ENCODE assay signal across 8 cellular contexts in genomic region chr10:30027057-30028005, GRCh38. TPM values are rescaled to one million over a fixed set of nuclear protein-coding genes. Genes with fewer than 3 reads are reported as not detected.
DNase-seq lines count a peak whose midpoint lies in the region; ATAC-seq and TF ChIP-seq lines count a peak whose summit lies in the region.

No MANE protein-coding gene starts in this region.

- H3K4me3 ChIP-seq in BLaER1 (peak overlapping the region; percentile 61), adrenal gland (no peak overlapping the region)

- no peaks in the 10 kb centered on the region for H3K9me3 Mint-ChIP-seq in T-helper 2 cell treated with Interferon-gamma antibody and Interleukin-4, amounts not matched to agents 5 μg/mL and 100 μg/mL, for 36 hours
- no peaks in the 10 kb centered on the region for H3K9me3 Mint-ChIP-seq in stimulated activated memory B cell treated with anti-CD40 and anti-IgM and Interleukin-4, amounts not matched to agents 10 μg/mL and 1 μg/mL and 100 μg/mL, for 72 hours

- peak; percentile 95 for DNase-seq in T-helper 2 cell treated with Interferon-gamma antibody and Interleukin-4, amounts not matched to agents 5 μg/mL and 100 μg/mL, for 36 hours (ENCODE audit: low spot score)
- peak; percentile 28 to 78 (median 48) for DNase-seq in adrenal gland
- DNase-seq in lung microvascular endothelial cell (ENCODE audit: low read depth in 2 of 2): peak; percentile 46 to 91
- no peak for DNase-seq in midbrain (lab: John Stamatoyannopoulos, UW)

- H3K27ac Mint-ChIP-seq in T-helper 2 cell treated with Interferon-gamma antibody and Interleukin-4, amounts not matched to agents 5 μg/mL and 100 μg/mL, for 36 hours: peak overlapping the region; percentile 87
- H3K27ac Mint-ChIP-seq in stimulated activated memory B cell treated with anti-CD40 and anti-IgM and Interleukin-4, amounts not matched to agents 10 μg/mL and 1 μg/mL and 100 μg/mL, for 72 hours: peak overlapping the region; percentile 59

- peaks cover 75% of the 10 kb centered on the region for H3K4me1 ChIP-seq in BLaER1
- H3K4me1 ChIP-seq in adrenal gland (replicated peaks in 1 of 2): peaks cover 14 to 30% of the 10 kb centered on the region in 2 donors

- H3K4me1 Mint-ChIP-seq in T-helper 2 cell treated with Interferon-gamma antibody and Interleukin-4, amounts not matched to agents 5 μg/mL and 100 μg/mL, for 36 hours (ENCODE audit: low read depth): peaks cover 61% of the 10 kb centered on the region
- peaks cover 22% of the 10 kb centered on the region for H3K4me1 Mint-ChIP-seq in stimulated activated memory B cell treated with anti-CD40 and anti-IgM and Interleukin-4, amounts not matched to agents 10 μg/mL and 1 μg/mL and 100 μg/mL, for 72 hours

- 48 to 70% (median 57%) methylated on average over 35 to 42 of the region's 42 CpGs for WGBS in adrenal gland, 4 donors

- peaks cover 2% of the 10 kb centered on the region for H3K27me3 Mint-ChIP-seq in T-helper 2 cell treated with Interferon-gamma antibody and Interleukin-4, amounts not matched to agents 5 μg/mL and 100 μg/mL, for 36 hours (ENCODE audit: low read depth)
- H3K27me3 Mint-ChIP-seq in stimulated activated memory B cell treated with anti-CD40 and anti-IgM and Interleukin-4, amounts not matched to agents 10 μg/mL and 1 μg/mL and 100 μg/mL, for 72 hours: peaks cover 20% of the 10 kb centered on the region

- ATAC-seq in GM19043 (IDR thresholded peaks at IDR 0.05; ENCODE audit: low read depth, unreplicated experiment) (peak; percentile 92), HG03354 (IDR thresholded peaks at IDR 0.05; ENCODE audit: poor library complexity, severe bottlenecking, unreplicated experiment) (peak; percentile 93)
- ATAC-seq in stimulated activated memory B cell treated with anti-CD40 and anti-IgM and Interleukin-4, amounts not matched to agents 10 μg/mL and 1 μg/mL and 100 μg/mL, for 72 hours: peak; percentile 94

- TF ChIP-seq CTCF in adrenal gland (IDR thresholded peaks at IDR 0.05): peak in 1 of 6 experiments; percentile 32

- H3K36me3 ChIP-seq in BLaER1: no peaks in the 10 kb centered on the region
- no peaks in the 10 kb centered on the region for H3K36me3 ChIP-seq in adrenal gland (replicated peaks in 1 of 2)

- H4K20me1 ChIP-seq in BLaER1: no peaks in the 10 kb centered on the region

- H3K9me3 ChIP-seq in BLaER1: no peaks in the 10 kb centered on the region
- H3K9me3 ChIP-seq in adrenal gland (replicated peaks in 1 of 3): no peaks in the 10 kb centered on the region

- intact Hi-C loops in adrenal gland (cut with DNase I): no loop called here

- TF ChIP-seq POLR2A in adrenal gland (IDR thresholded peaks at IDR 0.05): no peak

- H3K9ac ChIP-seq in BLaER1: peak overlapping the region; percentile 64

- H3K4me2 ChIP-seq in BLaER1: peak overlapping the region; percentile 85

- H3K27ac ChIP-seq in BLaER1 (peak overlapping the region; percentile 85), adrenal gland (peak overlapping the region in 3 of 5 donors; percentile 19 to 85 (median 59))

- H3K27me3 ChIP-seq in BLaER1 (no peaks in the 10 kb centered on the region; the same call in 1 of the 2 replicates), adrenal gland (no peaks in the 10 kb centered on the region)

- H3K36me3 Mint-ChIP-seq in T-helper 2 cell treated with Interferon-gamma antibody and Interleukin-4, amounts not matched to agents 5 μg/mL and 100 μg/mL, for 36 hours (ENCODE audit: low read depth): peaks cover 22% of the 10 kb centered on the region
- no peaks in the 10 kb centered on the region for H3K36me3 Mint-ChIP-seq in stimulated activated memory B cell treated with anti-CD40 and anti-IgM and Interleukin-4, amounts not matched to agents 10 μg/mL and 1 μg/mL and 100 μg/mL, for 72 hours

- H3K4me3 Mint-ChIP-seq in T-helper 2 cell treated with Interferon-gamma antibody and Interleukin-4, amounts not matched to agents 5 μg/mL and 100 μg/mL, for 36 hours: peak overlapping the region; percentile 90
- H3K4me3 Mint-ChIP-seq in stimulated activated memory B cell treated with anti-CD40 and anti-IgM and Interleukin-4, amounts not matched to agents 10 μg/mL and 1 μg/mL and 100 μg/mL, for 72 hours: peak overlapping the region; percentile 73

RNA-seq across cellular contexts. Expression of gene JCAD, which starts 32.1 kb away (rescaled TPM):
- total RNA-seq in adrenal gland (10 to 100 TPM; 20.0 to 53.5 (median 26.0) TPM), lung microvascular endothelial cell (46.2 and 60.5 TPM in 2 replicates)
- polyA plus RNA-seq in adrenal gland: 10 to 100 TPM; 10.5 to 17.1 (median 12.4) TPM
